Comparison of ENCODE assay signal across 16 cellular contexts in the genomic region with DNA sequence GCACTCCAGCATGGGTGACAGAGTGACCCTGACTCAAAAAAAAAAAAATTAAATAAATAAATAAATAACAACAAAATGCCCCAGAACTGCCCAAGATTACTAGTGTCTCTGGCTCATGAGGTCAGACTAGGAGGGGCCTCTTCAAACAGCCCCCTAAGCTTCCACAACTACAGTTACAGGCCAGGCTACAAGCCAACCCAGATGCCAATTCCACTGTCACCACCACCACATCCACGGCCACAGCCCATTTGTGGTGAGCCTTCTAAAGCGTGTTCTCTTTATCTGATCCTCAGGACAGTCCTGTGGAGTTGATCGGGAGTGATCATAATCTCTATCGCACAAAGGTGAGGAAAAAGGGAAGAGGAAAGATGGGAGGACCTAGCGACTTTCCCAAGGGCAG. TPM values are rescaled to one million over a fixed set of nuclear protein-coding genes. Genes with fewer than 3 reads are reported as not detected.
"Had no signal": no experiment of that assay in that cellular context is flagged by ENCODE, and none has a peak within 500 bp of the region (broad histone marks: within the 10 kb centered on the region; RNA-seq: fewer than 3 reads in every experiment).

No MANE protein-coding gene starts in this region.

- H3K9me3 ChIP-seq: body of pancreas, lower lobe of right lung had no signal

- H3K27ac ChIP-seq: body of pancreas, lower lobe of right lung had no signal

- H3K4me1 Mint-ChIP-seq: activated B cell treated with CpG ODN at 0.5 μM for 24 hours; activated CD4-positive, alpha-beta T cell treated with anti-CD3 and anti-CD28 coated beads, Interleukin-2, amount 10 ng/mL, durations not matched to agents 24 days and 14 days; activated T-helper 17 cell treated with anti-CD3 and anti-CD28 coated beads, Interleukin-2, amount 50 U/mL, for 72 hours; central memory CD8-positive, alpha-beta T cell; stimulated activated naive CD8-positive, alpha-beta T cell treated with anti-CD3 and anti-CD28 coated beads, Interleukin-15, amount 100 ng/mL, for 72 hours had no signal

- H3K4me3 ChIP-seq: body of pancreas, lower lobe of right lung had no signal

- H3K36me3 Mint-ChIP-seq: naive thymus-derived CD8-positive, alpha-beta T cell had no signal

- ATAC-seq: activated T-helper 17 cell treated with anti-CD3 and anti-CD28 coated beads, Interleukin-2, amount 50 U/mL, for 72 hours; body of pancreas; lower lobe of right lung; naive thymus-derived CD8-positive, alpha-beta T cell; SK-N-SH treated with all-trans-retinoic acid at 6 μM for 48 hours; stimulated activated naive CD8-positive, alpha-beta T cell treated with anti-CD3 and anti-CD28 coated beads, Interleukin-15, amount 100 ng/mL, for 72 hours had no signal

- H3K27me3 ChIP-seq: body of pancreas had no signal

- H3K27ac Mint-ChIP-seq: activated B cell treated with CpG ODN at 0.5 μM for 24 hours; activated CD4-positive, alpha-beta T cell treated with anti-CD3 and anti-CD28 coated beads, Interleukin-2, amount 10 ng/mL, durations not matched to agents 24 days and 14 days; activated naive CD4-positive, alpha-beta T cell treated with anti-CD3 and anti-CD28 coated beads for 36 hours; activated T-helper 17 cell treated with anti-CD3 and anti-CD28 coated beads, Interleukin-2, amount 50 U/mL, for 72 hours; naive thymus-derived CD8-positive, alpha-beta T cell; stimulated activated naive CD8-positive, alpha-beta T cell treated with anti-CD3 and anti-CD28 coated beads, Interleukin-15, amount 100 ng/mL, for 72 hours; T-helper 1 cell treated with Interleukin-12 subunit alpha and Interleukin-12 subunit beta and Interleukin-4 antibody, amounts not matched to agents 30 μg/mL and 1 μg/mL, for 36 hours had no signal

- H3K9me3 Mint-ChIP-seq: activated B cell treated with CpG ODN at 0.5 μM for 24 hours; activated CD4-positive, alpha-beta T cell treated with anti-CD3 and anti-CD28 coated beads, Interleukin-2, amount 10 ng/mL, durations not matched to agents 24 days and 14 days; activated naive CD4-positive, alpha-beta T cell treated with anti-CD3 and anti-CD28 coated beads for 36 hours; activated T-helper 17 cell treated with anti-CD3 and anti-CD28 coated beads, Interleukin-2, amount 50 U/mL, for 72 hours; central memory CD8-positive, alpha-beta T cell; naive thymus-derived CD8-positive, alpha-beta T cell; stimulated activated naive CD8-positive, alpha-beta T cell treated with anti-CD3 and anti-CD28 coated beads, Interleukin-15, amount 100 ng/mL, for 72 hours; T-helper 1 cell treated with Interleukin-12 subunit alpha and Interleukin-12 subunit beta and Interleukin-4 antibody, amounts not matched to agents 30 μg/mL and 1 μg/mL, for 36 hours had no signal

- H3K36me3 ChIP-seq: lower lobe of right lung had no signal

- H3K4me3 Mint-ChIP-seq: activated B cell treated with CpG ODN at 0.5 μM for 24 hours; activated CD4-positive, alpha-beta T cell treated with anti-CD3 and anti-CD28 coated beads, Interleukin-2, amount 10 ng/mL, durations not matched to agents 24 days and 14 days; activated naive CD4-positive, alpha-beta T cell treated with anti-CD3 and anti-CD28 coated beads for 36 hours; activated T-helper 17 cell treated with anti-CD3 and anti-CD28 coated beads, Interleukin-2, amount 50 U/mL, for 72 hours; central memory CD8-positive, alpha-beta T cell; naive thymus-derived CD8-positive, alpha-beta T cell; stimulated activated naive CD8-positive, alpha-beta T cell treated with anti-CD3 and anti-CD28 coated beads, Interleukin-15, amount 100 ng/mL, for 72 hours; T-helper 1 cell treated with Interleukin-12 subunit alpha and Interleukin-12 subunit beta and Interleukin-4 antibody, amounts not matched to agents 30 μg/mL and 1 μg/mL, for 36 hours had no signal

- DNase-seq: activated B cell treated with CpG ODN at 0.5 μM for 24 hours; activated CD4-positive, alpha-beta T cell treated with anti-CD3 and anti-CD28 coated beads, Interleukin-2, amount 10 ng/mL, durations not matched to agents 24 days and 14 days; activated CD8-positive, alpha-beta memory T cell treated with anti-CD3 and anti-CD28 coated beads for 24 hours; activated naive CD4-positive, alpha-beta T cell treated with anti-CD3 and anti-CD28 coated beads for 36 hours; body of pancreas; dermis blood vessel endothelial cell; hippocampal formation; lower lobe of right lung; naive thymus-derived CD8-positive, alpha-beta T cell; stimulated activated CD4-positive, alpha-beta T cell treated with anti-CD3 and anti-CD28 coated beads, Interleukin-15, amount 100 ng/mL, for 24 hours; stimulated activated CD4-positive, alpha-beta T cell treated with anti-CD3 and anti-CD28 coated beads, Interleukin-4, amount 100 ng/mL, for 4 hours; stimulated activated naive CD8-positive, alpha-beta T cell treated with anti-CD3 and anti-CD28 coated beads, Interleukin-15, amount 100 ng/mL, for 72 hours had no signal

RNA-seq across cellular contexts. Expression of gene IGFBP7, which starts 36.6 kb away (rescaled TPM):
- total RNA-seq: activated B cell treated with CpG ODN at 0.5 μM for 24 hours; activated CD4-positive, alpha-beta T cell treated with anti-CD3 and anti-CD28 coated beads, Interleukin-2, amount 10 ng/mL, durations not matched to agents 24 days and 14 days; activated T-helper 17 cell treated with anti-CD3 and anti-CD28 coated beads, Interleukin-2, amount 50 U/mL, for 72 hours; naive thymus-derived CD8-positive, alpha-beta T cell had no signal
- polyA plus RNA-seq: naive thymus-derived CD8-positive, alpha-beta T cell had no signal
